Comparison of ENCODE assay signal across 27 cellular contexts in the genomic region with DNA sequence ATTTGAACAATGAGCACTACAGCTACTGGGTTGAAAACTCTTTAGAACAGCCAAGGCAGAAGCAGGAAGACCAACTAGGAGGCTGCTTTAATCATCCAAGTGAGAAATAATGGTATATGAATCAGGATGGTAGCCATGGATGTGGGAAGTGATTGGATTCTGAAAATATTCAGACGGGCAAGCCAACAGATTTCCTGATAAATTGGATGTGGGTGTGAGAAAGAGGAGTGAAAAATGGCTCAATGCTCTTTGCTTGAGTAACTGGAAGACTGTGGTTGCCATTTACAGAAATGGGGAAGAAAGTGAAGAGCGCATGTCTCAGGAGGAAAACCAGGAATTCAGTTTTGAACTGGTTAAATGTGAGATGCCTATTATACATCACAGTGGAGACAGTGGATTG. TPM values are rescaled to one million over a fixed set of nuclear protein-coding genes. Genes with fewer than 3 reads are reported as not detected.
"Had no signal": no experiment of that assay in that cellular context is flagged by ENCODE, and none has a peak within 500 bp of the region (broad histone marks: within the 10 kb centered on the region; RNA-seq: fewer than 3 reads in every experiment).

No MANE protein-coding gene starts in this region.

- H3K4me1 ChIP-seq: neural progenitor cell, parathyroid adenoma, psoas muscle, right lobe of liver, sigmoid colon, stomach, thyroid gland, tibial nerve, upper lobe of right lung, uterus had no signal

- H3K9ac ChIP-seq: neural progenitor cell, parathyroid adenoma had no signal

- H3K4me3 ChIP-seq: neural progenitor cell, ovary, psoas muscle, right lobe of liver, sigmoid colon, stomach, thoracic aorta, thyroid gland, tibial nerve, upper lobe of right lung, uterus had no signal

- H3K4me2 ChIP-seq: neural progenitor cell had no signal

- DNase-seq: natural killer cell; occipital lobe; ovary; posterior cingulate gyrus; psoas muscle; right cardiac atrium; right lobe of liver; sigmoid colon; small intestine; stimulated activated CD4-positive, alpha-beta T cell treated with anti-CD3 and anti-CD28 coated beads, Interleukin-15, amount 100 ng/mL, for 24 hours; stimulated activated CD4-positive, alpha-beta T cell treated with anti-CD3 and anti-CD28 coated beads, Interleukin-2, amount 100 ng/mL, for 24 hours; stimulated activated CD4-positive, alpha-beta T cell treated with anti-CD3 and anti-CD28 coated beads, Interleukin-2, amount 100 ng/mL, for 48 hours; stimulated activated CD4-positive, alpha-beta T cell treated with anti-CD3 and anti-CD28 coated beads, Interleukin-4, amount 100 ng/mL, for 24 hours; stimulated activated naive B cell treated with anti-CD40 and anti-IgM and Interleukin-4, amounts not matched to agents 10 μg/mL and 1 μg/mL and 100 μg/mL, for 72 hours; stimulated activated naive CD4-positive, alpha-beta T cell treated with Interleukin-2 at 50 U/mL for 16 hours; stomach; thyroid gland; upper lobe of right lung; uterus had no signal

- H2AFZ ChIP-seq: neural progenitor cell, parathyroid adenoma had no signal

- H3K9me3 ChIP-seq: ovary, psoas muscle, right lobe of liver, sigmoid colon, stomach, thoracic aorta, thyroid gland, tibial nerve, upper lobe of right lung, uterus had no signal

- H3K27me3 ChIP-seq: neural progenitor cell, ovary, right lobe of liver, sigmoid colon, stomach, thyroid gland, tibial nerve, upper lobe of right lung, uterus had no signal

- ATAC-seq: natural killer cell; psoas muscle; right cardiac atrium; right lobe of liver; stimulated activated effector memory CD8-positive, alpha-beta T cell treated with anti-CD3 and anti-CD28 coated beads, Interleukin-12 subunit alpha, Interleukin-12 subunit beta, amount 100 ng/mL, for 72 hours; stimulated activated naive B cell treated with anti-CD40 and anti-IgM and Interleukin-4, amounts not matched to agents 10 μg/mL and 1 μg/mL and 100 μg/mL, for 72 hours; upper lobe of right lung had no signal

- H3K36me3 ChIP-seq: neural progenitor cell, ovary, right lobe of liver, sigmoid colon, thoracic aorta, thyroid gland, upper lobe of right lung, uterus had no signal

- H3K27ac ChIP-seq: neural progenitor cell, ovary, parathyroid adenoma, psoas muscle, right lobe of liver, sigmoid colon, stomach, thoracic aorta, thyroid gland, tibial nerve, upper lobe of right lung, uterus had no signal

- H3K79me2 ChIP-seq: parathyroid adenoma had no signal

RNA-seq across cellular contexts. Expression of a gene that starts 50.4 kb away (rescaled TPM):
- total RNA-seq: natural killer cell, occipital lobe, ovary, psoas muscle, right cardiac atrium, right lobe of liver, skeletal muscle tissue, subcutaneous adipose tissue, temporal lobe, thoracic aorta, thyroid gland, tibial nerve, upper lobe of right lung had no signal
